ENCODE assay signal across 35 cellular contexts in genomic region chr15:76448755-76449154, GRCh38.
"Had no signal": no experiment of that assay in that cellular context is flagged by ENCODE, and none has a peak within 500 bp of the region (broad histone marks: within the 10 kb centered on the region; RNA-seq: fewer than 3 reads in every experiment).

No MANE protein-coding gene starts in this region.

- H3K27me3 Mint-ChIP-seq: activated CD4-positive, alpha-beta memory T cell treated with anti-CD3 and anti-CD28 coated beads, Interleukin-2, amount 10 ng/mL, durations not matched to agents 7 days and 5 days; activated CD4-positive, alpha-beta T cell treated with anti-CD3 and anti-CD28 coated beads, Interleukin-2, amount 10 ng/mL, durations not matched to agents 7 days and 5 days; activated naive CD8-positive, alpha-beta T cell; activated T-cell treated with anti-CD3 and anti-CD28 coated beads, Interleukin-2, amount 50 U/mL, for 24 hours; brain; central memory CD8-positive, alpha-beta T cell; dendritic cell treated with granulocyte-macrophage colony-stimulating factor and Interleukin-4, amounts not matched to agents 40 ng/mL and 50 ng/mL, for 4 days; T-helper 17 cell had no signal

- DNase-seq: activated CD4-positive, alpha-beta memory T cell treated with anti-CD3 and anti-CD28 coated beads, Interleukin-2, amount 10 ng/mL, durations not matched to agents 7 days and 5 days; activated CD4-positive, alpha-beta T cell treated with anti-CD3 and anti-CD28 coated beads for 1 hour; activated CD4-positive, alpha-beta T cell treated with anti-CD3 and anti-CD28 coated beads for 4 hours; activated CD4-positive, alpha-beta T cell treated with anti-CD3 and anti-CD28 coated beads, Interleukin-2, amount 10 ng/mL, durations not matched to agents 7 days and 5 days; activated CD4-positive, alpha-beta T cell treated with anti-CD3 and anti-CD28 coated beads, Interleukin-2, amount 50 U/mL, for 4 hours; activated CD8-positive, alpha-beta memory T cell treated with anti-CD3 and anti-CD28 coated beads, Interleukin-2, amount 50 U/mL, for 48 hours; activated gamma-delta T cell treated with Interleukin-2 at 50 U/mL for 16 hours; activated naive CD4-positive, alpha-beta T cell treated with anti-CD3 and anti-CD28 coated beads, Interleukin-2, amount 50 U/mL, for 16 hours; activated naive CD4-positive, alpha-beta T cell treated with Interleukin-2 at 50 U/mL for 16 hours; activated T-cell treated with anti-CD3 and anti-CD28 coated beads for 4 hours; activated T-cell treated with anti-CD3 and anti-CD28 coated beads, Interleukin-2, amount 50 U/mL, for 24 hours; activated T-cell treated with anti-CD3 and anti-CD28 coated beads, Interleukin-2, amount 50 U/mL, for 72 hours; amygdala; aorta; dorsolateral prefrontal cortex; effector memory CD4-positive, alpha-beta T cell; endodermal cell; foreskin keratinocyte; gastrocnemius medialis; glutamatergic neuron; heart left ventricle; T-helper 1 cell; T-helper 17 cell; T1000 had no signal

- H3K4me1 Mint-ChIP-seq: activated CD4-positive, alpha-beta memory T cell treated with anti-CD3 and anti-CD28 coated beads, Interleukin-2, amount 10 ng/mL, durations not matched to agents 7 days and 5 days; activated CD4-positive, alpha-beta T cell treated with anti-CD3 and anti-CD28 coated beads, Interleukin-2, amount 10 ng/mL, durations not matched to agents 7 days and 5 days; brain; central memory CD8-positive, alpha-beta T cell; endodermal cell; T-helper 17 cell; WTC11 had no signal

- H3K9me3 ChIP-seq: breast epithelium, gastrocnemius medialis, heart left ventricle had no signal

- H3K4me3 Mint-ChIP-seq: activated CD4-positive, alpha-beta memory T cell treated with anti-CD3 and anti-CD28 coated beads, Interleukin-2, amount 10 ng/mL, durations not matched to agents 7 days and 5 days; activated CD4-positive, alpha-beta T cell treated with anti-CD3 and anti-CD28 coated beads, Interleukin-2, amount 10 ng/mL, durations not matched to agents 7 days and 5 days; activated naive CD8-positive, alpha-beta T cell; activated T-cell treated with anti-CD3 and anti-CD28 coated beads, Interleukin-2, amount 50 U/mL, for 24 hours; activated T-cell treated with anti-CD3 and anti-CD28 coated beads, Interleukin-2, amount 50 U/mL, for 72 hours; brain; central memory CD8-positive, alpha-beta T cell; dendritic cell treated with granulocyte-macrophage colony-stimulating factor and Interleukin-4, amounts not matched to agents 40 ng/mL and 50 ng/mL, for 4 days; endodermal cell; T-helper 17 cell; T-helper 2 cell treated with Interferon-gamma antibody and Interleukin-4, amounts not matched to agents 5 μg/mL and 100 μg/mL, for 36 hours; WTC11 had no signal

- H3K36me3 ChIP-seq: breast epithelium, cardiac muscle cell, gastrocnemius medialis, heart left ventricle had no signal

- H3K27me3 ChIP-seq: breast epithelium, cardiac muscle cell, dorsolateral prefrontal cortex, foreskin keratinocyte, gastrocnemius medialis, heart left ventricle had no signal

- H3K36me3 Mint-ChIP-seq: brain, WTC11 had no signal

- ATAC-seq: activated T-cell treated with anti-CD3 and anti-CD28 coated beads, Interleukin-2, amount 50 U/mL, for 72 hours; esophagus mucosa; foreskin keratinocyte; gastrocnemius medialis; T-helper 17 cell; WTC11 had no signal

- H3K9me3 Mint-ChIP-seq: activated CD4-positive, alpha-beta memory T cell treated with anti-CD3 and anti-CD28 coated beads, Interleukin-2, amount 10 ng/mL, durations not matched to agents 7 days and 5 days; activated CD4-positive, alpha-beta T cell treated with anti-CD3 and anti-CD28 coated beads, Interleukin-2, amount 10 ng/mL, durations not matched to agents 7 days and 5 days; activated T-cell treated with anti-CD3 and anti-CD28 coated beads, Interleukin-2, amount 50 U/mL, for 24 hours; brain; central memory CD8-positive, alpha-beta T cell; dendritic cell treated with granulocyte-macrophage colony-stimulating factor and Interleukin-4, amounts not matched to agents 40 ng/mL and 50 ng/mL, for 4 days; endodermal cell; T-helper 2 cell treated with Interferon-gamma antibody and Interleukin-4, amounts not matched to agents 5 μg/mL and 100 μg/mL, for 36 hours had no signal

- H3K4me3 ChIP-seq: breast epithelium, cardiac muscle cell, coronary artery, dorsolateral prefrontal cortex, gastrocnemius medialis, heart left ventricle had no signal

- H3K27ac ChIP-seq: breast epithelium, cardiac muscle cell, coronary artery, dorsolateral prefrontal cortex, foreskin keratinocyte, gastrocnemius medialis, heart left ventricle, VCaP had no signal

- H3K27ac Mint-ChIP-seq: activated CD4-positive, alpha-beta memory T cell treated with anti-CD3 and anti-CD28 coated beads, Interleukin-2, amount 10 ng/mL, durations not matched to agents 7 days and 5 days; activated CD4-positive, alpha-beta T cell treated with anti-CD3 and anti-CD28 coated beads, Interleukin-2, amount 10 ng/mL, durations not matched to agents 7 days and 5 days; activated naive CD8-positive, alpha-beta T cell; activated T-cell treated with anti-CD3 and anti-CD28 coated beads, Interleukin-2, amount 50 U/mL, for 24 hours; activated T-cell treated with anti-CD3 and anti-CD28 coated beads, Interleukin-2, amount 50 U/mL, for 72 hours; brain; dendritic cell treated with granulocyte-macrophage colony-stimulating factor and Interleukin-4, amounts not matched to agents 40 ng/mL and 50 ng/mL, for 4 days; endodermal cell; T-helper 17 cell; T-helper 2 cell treated with Interferon-gamma antibody and Interleukin-4, amounts not matched to agents 5 μg/mL and 100 μg/mL, for 36 hours; WTC11 had no signal

- H3K4me1 ChIP-seq: breast epithelium, foreskin keratinocyte, gastrocnemius medialis had no signal
